ENCODE assay signal across 10 cellular contexts in genomic region chr11:128493570-128493965, GRCh38.
DNase-seq lines count a peak whose midpoint lies in the region; ATAC-seq and TF ChIP-seq lines count a peak whose summit lies in the region.
"Had no signal": no experiment of that assay in that cellular context is flagged by ENCODE, and none has a peak within 500 bp of the region (broad histone marks: within the 10 kb centered on the region; RNA-seq: fewer than 3 reads in every experiment).

No MANE protein-coding gene starts in this region.

- H3K27me3 ChIP-seq in heart left ventricle (no peaks in the 10 kb centered on the region), mesenchymal stem cell (ENCODE audit: control insufficient read depth in 1 of 2, insufficient read depth in 1 of 2, low read length in 2 of 2) (no peaks in the 10 kb centered on the region)

- H3K4me1 Mint-ChIP-seq in activated T-helper 2 cell treated with anti-CD3 and anti-CD28 coated beads, Interferon-gamma antibody, Interleukin-2, Interleukin-4, amounts not matched to agents 10 μg/mL and 5 μg/mL and 100 μg/mL, durations not matched to agents 14 hours and 24 hours and 36 hours (ENCODE audit: low read depth): peaks cover 94% of the 10 kb centered on the region

- no peak overlapping the region for H2AK5ac ChIP-seq in mesenchymal stem cell (ENCODE audit: low read length, severe bottlenecking)

- peak overlapping the region in 1 of 2 experiments; percentile 13 for H3K4ac ChIP-seq in mesenchymal stem cell (ENCODE audit: low read depth in 1 of 2, low read length in 2 of 2)

- H3K27ac ChIP-seq in heart left ventricle (peak overlapping the region in 11 of 12 donors; percentile 11 to 96 (median 43)), mesenchymal stem cell (ENCODE audit: low read length, poor library complexity, severe bottlenecking) (peak overlapping the region; percentile 15), urinary bladder (ENCODE audit: low read depth) (peak overlapping the region; percentile 63)
- H3K27ac ChIP-seq: C4-2B had no signal

- intact Hi-C loops in heart left ventricle (cut with DNase I) (no loop called here), left ventricle myocardium superior (cut with micrococcal nuclease) (no loop called here)
- intact Hi-C loops in activated T-helper 2 cell treated with anti-CD3 and anti-CD28 coated beads, Interferon-gamma antibody, Interleukin-2, Interleukin-4, amounts not matched to agents 10 μg/mL and 5 μg/mL and 100 μg/mL, durations not matched to agents 14 hours and 24 hours and 36 hours (cut with micrococcal nuclease): loop anchor here (5.0 kb wide), 1 partner anchor 321 kb away; no protein-coding TSS in a partner anchor

- ATAC-seq in heart left ventricle: no peak
- ATAC-seq in left ventricle myocardium superior: no peak

- peak overlapping the region; percentile 68 for H3K4me3 Mint-ChIP-seq in activated T-helper 2 cell treated with anti-CD3 and anti-CD28 coated beads, Interferon-gamma antibody, Interleukin-2, Interleukin-4, amounts not matched to agents 10 μg/mL and 5 μg/mL and 100 μg/mL, durations not matched to agents 14 hours and 24 hours and 36 hours (ENCODE audit: low read depth)

- H3K23ac ChIP-seq in mesenchymal stem cell (ENCODE audit: low read length in 2 of 2): no peak overlapping the region

- TF ChIP-seq CTCF in heart left ventricle (IDR thresholded peaks at IDR 0.05): no peak

- H3K4me2 ChIP-seq in mesenchymal stem cell (ENCODE audit: low read length, poor library complexity, severe bottlenecking): no peak overlapping the region

- H3K9me3 ChIP-seq in heart left ventricle (no peaks in the 10 kb centered on the region), mesenchymal stem cell (ENCODE audit: control insufficient read depth, low read length) (no peaks in the 10 kb centered on the region)

- H3K4me3 ChIP-seq in heart left ventricle: no peak overlapping the region
- H3K4me3 ChIP-seq in mesenchymal stem cell (ENCODE audit: insufficient read depth in 1 of 2, low read depth in 1 of 2, low read length in 2 of 2): no peak overlapping the region
- H3K4me3 ChIP-seq in urinary bladder (ENCODE audit: low read depth, low read length): no peak overlapping the region

- H3K9me3 Mint-ChIP-seq in activated T-helper 2 cell treated with anti-CD3 and anti-CD28 coated beads, Interferon-gamma antibody, Interleukin-2, Interleukin-4, amounts not matched to agents 10 μg/mL and 5 μg/mL and 100 μg/mL, durations not matched to agents 14 hours and 24 hours and 36 hours: no peaks in the 10 kb centered on the region

- WGBS in heart left ventricle, 4 donors: 27 to 43% (median 40%) methylated on average over 2 of the region's 2 CpGs
- WGBS in mesenchymal stem cell: 100% methylated on average over 1 of the region's 2 CpGs
- 73% methylated on average over 2 of the region's 2 CpGs for WGBS in urinary bladder

- peaks cover 41 to 100% (median 93%) of the 10 kb centered on the region in 12 donors for H3K4me1 ChIP-seq in heart left ventricle
- peaks cover 11% of the 10 kb centered on the region for H3K4me1 ChIP-seq in mesenchymal stem cell (ENCODE audit: control insufficient read depth, insufficient read depth, low read depth, low read length)
- H3K4me1 ChIP-seq in urinary bladder (ENCODE audit: insufficient read depth): peaks cover 12% of the 10 kb centered on the region

- peak overlapping the region; percentile 44 for H3K9ac ChIP-seq in mesenchymal stem cell (ENCODE audit: low read length)

- H4K91ac ChIP-seq in mesenchymal stem cell (ENCODE audit: low read length): no peak overlapping the region

- TF ChIP-seq POLR2A in heart left ventricle (IDR thresholded peaks at IDR 0.05): no peak

- H2BK5ac ChIP-seq in mesenchymal stem cell (ENCODE audit: low read depth, low read length, poor library complexity, severe bottlenecking): no peak overlapping the region

- H2BK12ac ChIP-seq in mesenchymal stem cell (ENCODE audit: low read length in 2 of 2): peak overlapping the region in 1 of 2 experiments; percentile 61

- H3K79me1 ChIP-seq in mesenchymal stem cell (replicated peaks; ENCODE audit: low read length, poor library complexity, severe bottlenecking): peaks cover 12% of the 10 kb centered on the region

- H3K27ac Mint-ChIP-seq in activated T-helper 2 cell treated with anti-CD3 and anti-CD28 coated beads, Interferon-gamma antibody, Interleukin-2, Interleukin-4, amounts not matched to agents 10 μg/mL and 5 μg/mL and 100 μg/mL, durations not matched to agents 14 hours and 24 hours and 36 hours: peak overlapping the region; percentile 92

- H3K18ac ChIP-seq in mesenchymal stem cell (ENCODE audit: low read depth in 1 of 2, low read length in 2 of 2): peak overlapping the region; percentile 64 to 65

- H3K36me3 ChIP-seq in heart left ventricle: peaks cover 0 to 23% (median 19%) of the 10 kb centered on the region in 9 donors
- H3K36me3 ChIP-seq in mesenchymal stem cell (ENCODE audit: control insufficient read depth in 1 of 2, insufficient read depth in 2 of 2, low read depth in 1 of 2, low read length in 2 of 2): peaks cover 16 to 24% of the 10 kb centered on the region in 2 experiments
- H3K36me3 ChIP-seq in urinary bladder (ENCODE audit: insufficient read depth): no peaks in the 10 kb centered on the region

- H3K14ac ChIP-seq in mesenchymal stem cell (ENCODE audit: low read length in 2 of 2): no peak overlapping the region

- DNase-seq in heart left ventricle (no peak), left ventricle myocardium superior (no peak), mesenchymal stem cell (no peak), SK-N-DZ (ENCODE audit: low spot score) (no peak), NOMO-1 treated with DMSO at 0.1 percent for 48 hours (lab: John Stamatoyannopoulos, UW; ENCODE audit: unreplicated experiment) (no peak)
- DNase-seq in activated T-helper 2 cell treated with anti-CD3 and anti-CD28 coated beads, Interferon-gamma antibody, Interleukin-2, Interleukin-4, amounts not matched to agents 10 μg/mL and 5 μg/mL and 100 μg/mL, durations not matched to agents 14 hours and 24 hours and 36 hours (ENCODE audit: low spot score): no peak
- DNase-seq in effector CD4-positive, alpha-beta T cell: no peak
- DNase-seq: NCI-H1436 treated with DMSO at 0.1 percent for 48 hours had no signal

- H3K36me3 Mint-ChIP-seq in activated T-helper 2 cell treated with anti-CD3 and anti-CD28 coated beads, Interferon-gamma antibody, Interleukin-2, Interleukin-4, amounts not matched to agents 10 μg/mL and 5 μg/mL and 100 μg/mL, durations not matched to agents 14 hours and 24 hours and 36 hours (ENCODE audit: low read depth): peaks cover 93% of the 10 kb centered on the region

- H2AFZ ChIP-seq in mesenchymal stem cell (ENCODE audit: low read depth, low read length): no peak overlapping the region

- peak overlapping the region; percentile 4 for H2BK15ac ChIP-seq in mesenchymal stem cell (ENCODE audit: low read depth, poor library complexity, severe bottlenecking)

- no peaks in the 10 kb centered on the region for H3K27me3 Mint-ChIP-seq in activated T-helper 2 cell treated with anti-CD3 and anti-CD28 coated beads, Interferon-gamma antibody, Interleukin-2, Interleukin-4, amounts not matched to agents 10 μg/mL and 5 μg/mL and 100 μg/mL, durations not matched to agents 14 hours and 24 hours and 36 hours (ENCODE audit: low read depth)

- no peak overlapping the region for H2BK120ac ChIP-seq in mesenchymal stem cell (ENCODE audit: low read depth, low read length)

- peak overlapping the region; percentile 68 for H4K8ac ChIP-seq in mesenchymal stem cell (ENCODE audit: low read length)
